ENCODE assay signal across 7 cellular contexts in the genomic region with DNA sequence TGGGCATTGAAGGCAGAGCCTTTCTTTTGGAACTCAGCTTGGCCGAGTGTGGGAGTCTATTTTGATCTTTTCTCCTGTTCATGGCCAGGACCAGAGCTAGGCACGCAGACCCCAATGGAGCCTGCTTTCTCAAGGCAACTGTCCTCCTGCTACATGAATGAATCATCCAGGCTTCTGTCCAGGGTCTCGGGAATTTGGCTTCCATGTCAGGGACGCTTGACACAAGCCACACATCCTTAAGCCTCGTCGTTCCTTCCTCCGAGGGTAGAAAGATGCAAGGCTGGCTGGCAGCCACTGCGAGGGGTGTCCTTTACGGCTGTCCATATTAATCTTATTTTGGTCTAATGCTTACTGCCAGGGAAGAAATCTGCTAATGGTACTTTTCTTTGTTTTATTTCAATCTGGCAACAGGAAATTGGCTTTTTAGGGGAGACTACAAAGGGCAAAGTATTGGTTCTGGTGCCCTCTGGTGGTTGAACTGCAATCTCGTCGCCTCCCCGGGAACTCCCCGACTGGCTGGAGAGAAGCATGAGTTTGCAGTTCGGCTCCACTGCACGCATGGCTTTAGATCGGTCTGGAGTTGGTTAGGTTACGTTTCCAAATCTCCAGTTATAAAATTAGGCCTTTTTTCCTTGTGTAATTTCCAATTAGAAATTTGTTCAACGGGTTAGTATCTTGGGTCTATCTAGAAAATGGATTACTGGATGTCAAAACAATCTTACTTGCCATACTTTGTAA.
DNase-seq lines count a peak whose midpoint lies in the region; ATAC-seq, FAIRE-seq and TF ChIP-seq lines count a peak whose summit lies in the region.

No MANE protein-coding gene starts in this region.

- POLR2A ChIA-PET in HepG2 (lab: Yijun Ruan, JAX) = interaction anchor here (1.0 to 4.4 kb wide), 5 partner anchors 78 to 535 kb away, joined by 3 to 24 read pairs (median 7); no protein-coding TSS in a partner anchor

- no TSS peak for BruUV-seq in HepG2 (replicated peaks; lab: Mats Ljungman, UMichigan)

- peak; percentile 54 for ATAC-seq in HG03159 (IDR thresholded peaks at IDR 0.05; ENCODE audit: unreplicated experiment)
- peak; percentile 89 for ATAC-seq in HepG2

- peak; percentile 81 for DNase-seq in GM13977 (ENCODE audit: low spot score)
- peak; percentile 47 to 84 for DNase-seq in NCI-H446 (lab: John Stamatoyannopoulos, UW)
- DNase-seq in activated CD4-positive, alpha-beta T cell treated with anti-CD3 and anti-CD28 coated beads for 1 hour = peak; percentile 46
- DNase-seq in cerebellar cortex (ENCODE audit: low spot score) = peak; percentile 93
- DNase-seq in HepG2 (ENCODE audit: low spot score) = peak; percentile 76
- DNase-seq in stimulated activated CD4-positive, alpha-beta T cell treated with anti-CD3 and anti-CD28 coated beads, Interleukin-4, amount 100 ng/mL, for 1 hour = peak; percentile 67

- no peak overlapping the region for H3K4me3 ChIP-seq in HepG2 (replicated peaks in 1 of 3; ENCODE audit: insufficient read depth in 1 of 3, low read depth in 2 of 3, low read length in 3 of 3)

- WGBS in HepG2 (ENCODE audit: low lambda C conversion rate) = 48% methylated on average over 18 of the region's 18 CpGs

- peak overlapping the region; percentile 20; the same call in 1 of the 2 replicates for H3K9ac ChIP-seq in HepG2 (ENCODE audit: insufficient read depth, low read depth, low read length)

- FAIRE-seq in HepG2 (lab: Jason Lieb, UNC) = peak; percentile 85

- no peak overlapping the region for H2AFZ ChIP-seq in HepG2 (ENCODE audit: low read length)

- H3K79me2 ChIP-seq in HepG2 (ENCODE audit: insufficient read depth, low read length) = no peaks in the 10 kb centered on the region

- CTCF ChIA-PET in HepG2 (lab: Yijun Ruan, JAX; ENCODE audit: low intra/inter-chr PET ratio, low total read pairs) = interaction anchor here (0.8 to 2.8 kb wide), 5 partner anchors 80 to 450 kb away, joined by 4 to 36 read pairs (median 4); no protein-coding TSS in a partner anchor

- no peaks in the 10 kb centered on the region for H3K27me3 ChIP-seq in HepG2 (ENCODE audit: control insufficient read depth in 1 of 2, insufficient read depth in 2 of 2, low read length in 2 of 2)

- H3K27ac ChIP-seq in HepG2 (ENCODE audit: extremely low read length, insufficient read depth, low read length) = peak overlapping the region; percentile 63

- no peak overlapping the region for H3K4me2 ChIP-seq in HepG2 (ENCODE audit: low read depth, low read length)

- intact Hi-C loops in HepG2 (cut with micrococcal nuclease; ENCODE audit: unreplicated experiment) = loop anchor here (1.0 to 10.0 kb wide), 5 partner anchors 87 to 611 kb away; a partner anchor contains a TSS

- peaks cover 98% of the 10 kb centered on the region for H3K4me1 ChIP-seq in HepG2 (ENCODE audit: insufficient read depth, low read length)

- TF ChIP-seq EP300 in HepG2 (IDR thresholded peaks at IDR 0.05; ENCODE audit: low read depth in 2 of 2, low read length in 2 of 2) (peak in 1 of 2 experiments; percentile 47; a peak in 1 of 4 replicates), HepG2 (CRISPR knock-in tag; IDR thresholded peaks at IDR 0.05; ENCODE audit: borderline replicate concordance) (no peak)

- H3K9me3 ChIP-seq in HepG2 (ENCODE audit: low read length) = no peaks in the 10 kb centered on the region

- TF ChIP-seq POLR2A in HepG2 (IDR thresholded peaks at IDR 0.05; ENCODE audit: insufficient read depth in 1 of 2, low read depth in 2 of 2, low read length in 2 of 2) = no peak

- in situ Hi-C loops in GM13977 (cut with MboI; ENCODE audit: low pct_unique_long_range_greater_than_20kb, low sequenced_read_pairs, unreplicated experiment) = no loop called here
- in situ Hi-C loops in HepG2 (cut with HindIII; ENCODE audit: extremely low pct_ligation_motif_present, low pct_unique_long_range_greater_than_20kb) = loop anchor here (5.0 to 10.0 kb wide), 4 partner anchors 86 to 539 kb away; no protein-coding TSS in a partner anchor

- no peaks in the 10 kb centered on the region for H4K20me1 ChIP-seq in HepG2 (ENCODE audit: insufficient read depth, low read length)

- peak; percentile 94 for TF ChIP-seq RAD21 in HepG2 (CRISPR knock-in tag; IDR thresholded peaks at IDR 0.05)

- no peaks in the 10 kb centered on the region; a peak in 1 of 5 replicates for H3K36me3 ChIP-seq in HepG2 (replicated peaks in 1 of 2; ENCODE audit: control insufficient read depth in 1 of 2, insufficient read depth in 2 of 2, low read length in 2 of 2)

- TF ChIP-seq CTCF in GM13977 (IDR thresholded peaks at IDR 0.05; ENCODE audit: extremely low read depth, insufficient read depth, missing control alignments) (peak; percentile 86), HepG2 (CRISPR knock-in tag; IDR thresholded peaks at IDR 0.05) (peak; percentile 91)

TF ChIP-seq in HepG2, 621 proteins besides CTCF, POLR2A, EP300 and RAD21 (continues in another document):
- TF ChIP-seq ZNF878 (CRISPR knock-in tag; IDR thresholded peaks at IDR 0.05) = 0 out of 2 replicates have a peak, but pooled peaks have one; percentile 38
- peak; percentile 60 for TF ChIP-seq ZBTB38 (CRISPR knock-in tag; IDR thresholded peaks at IDR 0.05)
- no peak for TF ChIP-seq FOXK2 (IDR thresholded peaks at IDR 0.05)
- 0 out of 2 replicates have a peak, but pooled peaks have one; percentile 9 for TF ChIP-seq ZNF605 (CRISPR knock-in tag; IDR thresholded peaks at IDR 0.05)
- TF ChIP-seq ZBTB7B (CRISPR knock-in tag; IDR thresholded peaks at IDR 0.05) = 0 out of 2 replicates have a peak, but pooled peaks have one; percentile 44
- no peak for TF ChIP-seq NFATC3 (CRISPR knock-in tag; IDR thresholded peaks at IDR 0.05)
- TF ChIP-seq, protein P1, sequence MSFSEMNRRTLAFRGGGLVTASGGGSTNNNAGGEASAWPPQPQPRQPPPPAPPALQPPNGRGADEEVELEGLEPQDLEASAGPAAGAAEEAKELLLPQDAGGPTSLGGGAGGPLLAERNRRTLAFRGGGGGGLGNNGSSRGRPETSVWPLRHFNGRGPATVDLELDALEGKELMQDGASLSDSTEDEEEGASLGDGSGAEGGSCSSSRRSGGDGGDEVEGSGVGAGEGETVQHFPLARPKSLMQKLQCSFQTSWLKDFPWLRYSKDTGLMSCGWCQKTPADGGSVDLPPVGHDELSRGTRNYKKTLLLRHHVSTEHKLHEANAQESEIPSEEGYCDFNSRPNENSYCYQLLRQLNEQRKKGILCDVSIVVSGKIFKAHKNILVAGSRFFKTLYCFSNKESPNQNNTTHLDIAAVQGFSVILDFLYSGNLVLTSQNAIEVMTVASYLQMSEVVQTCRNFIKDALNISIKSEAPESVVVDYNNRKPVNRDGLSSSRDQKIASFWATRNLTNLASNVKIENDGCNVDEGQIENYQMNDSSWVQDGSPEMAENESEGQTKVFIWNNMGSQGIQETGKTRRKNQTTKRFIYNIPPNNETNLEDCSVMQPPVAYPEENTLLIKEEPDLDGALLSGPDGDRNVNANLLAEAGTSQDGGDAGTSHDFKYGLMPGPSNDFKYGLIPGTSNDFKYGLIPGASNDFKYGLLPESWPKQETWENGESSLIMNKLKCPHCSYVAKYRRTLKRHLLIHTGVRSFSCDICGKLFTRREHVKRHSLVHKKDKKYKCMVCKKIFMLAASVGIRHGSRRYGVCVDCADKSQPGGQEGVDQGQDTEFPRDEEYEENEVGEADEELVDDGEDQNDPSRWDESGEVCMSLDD (CRISPR knock-in tag; IDR thresholded peaks at IDR 0.05; ENCODE audit: borderline replicate concordance) = peak; percentile 68; the same call in 1 of the 2 replicates
- peak; percentile 27; the same call in 1 of the 2 replicates for TF ChIP-seq RARA (CRISPR knock-in tag; IDR thresholded peaks at IDR 0.05)
- TF ChIP-seq, protein P2, sequence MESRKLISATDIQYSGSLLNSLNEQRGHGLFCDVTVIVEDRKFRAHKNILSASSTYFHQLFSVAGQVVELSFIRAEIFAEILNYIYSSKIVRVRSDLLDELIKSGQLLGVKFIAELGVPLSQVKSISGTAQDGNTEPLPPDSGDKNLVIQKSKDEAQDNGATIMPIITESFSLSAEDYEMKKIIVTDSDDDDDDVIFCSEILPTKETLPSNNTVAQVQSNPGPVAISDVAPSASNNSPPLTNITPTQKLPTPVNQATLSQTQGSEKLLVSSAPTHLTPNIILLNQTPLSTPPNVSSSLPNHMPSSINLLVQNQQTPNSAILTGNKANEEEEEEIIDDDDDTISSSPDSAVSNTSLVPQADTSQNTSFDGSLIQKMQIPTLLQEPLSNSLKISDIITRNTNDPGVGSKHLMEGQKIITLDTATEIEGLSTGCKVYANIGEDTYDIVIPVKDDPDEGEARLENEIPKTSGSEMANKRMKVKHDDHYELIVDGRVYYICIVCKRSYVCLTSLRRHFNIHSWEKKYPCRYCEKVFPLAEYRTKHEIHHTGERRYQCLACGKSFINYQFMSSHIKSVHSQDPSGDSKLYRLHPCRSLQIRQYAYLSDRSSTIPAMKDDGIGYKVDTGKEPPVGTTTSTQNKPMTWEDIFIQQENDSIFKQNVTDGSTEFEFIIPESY (CRISPR knock-in tag; IDR thresholded peaks at IDR 0.05) = 0 out of 2 replicates have a peak, but pooled peaks have one; percentile 37
- TF ChIP-seq KDM3A (CRISPR knock-in tag; IDR thresholded peaks at IDR 0.05; ENCODE audit: low read depth) = 0 out of 2 replicates have a peak, but pooled peaks have one; percentile 27
- 0 out of 2 replicates have a peak, but pooled peaks have one; percentile 12 for TF ChIP-seq FOXA3 (CRISPR knock-in tag; IDR thresholded peaks at IDR 0.05)
- peak; percentile 29; the same call in 1 of the 2 replicates for TF ChIP-seq ZNF501 (CRISPR knock-in tag; IDR thresholded peaks at IDR 0.05)
- no peak for TF ChIP-seq ZFP1 (CRISPR knock-in tag; IDR thresholded peaks at IDR 0.05)
